Comparison of ENCODE assay signal across 8 cellular contexts in genomic region chr16:31072540-31073072, GRCh38. TPM values are rescaled to one million over a fixed set of nuclear protein-coding genes. Genes with fewer than 3 reads are reported as not detected.
DNase-seq lines count a peak whose midpoint lies in the region; ATAC-seq, FAIRE-seq and TF ChIP-seq lines count a peak whose summit lies in the region.

No MANE protein-coding gene starts in this region.

- peak in 1 of 4 donors; percentile 3 for ATAC-seq in right lobe of liver
- no peak for ATAC-seq in GM21529 (IDR thresholded peaks at IDR 0.05; ENCODE audit: unreplicated experiment)
- ATAC-seq in HG02642 (IDR thresholded peaks at IDR 0.05; ENCODE audit: poor library complexity, unreplicated experiment), result no peak

- TF ChIP-seq CTCF in AG04449 (IDR thresholded peaks at IDR 0.05; ENCODE audit: insufficient read depth, low read length, missing control alignments), result no peak
- peak; percentile 4 for TF ChIP-seq CTCF in bronchial epithelial cell (IDR thresholded peaks at IDR 0.05; ENCODE audit: insufficient read depth, low read length, severe bottlenecking)
- TF ChIP-seq CTCF in right lobe of liver (IDR thresholded peaks at IDR 0.05), result no peak

- no peak for DNase-seq in AG04449 (ENCODE audit: low read depth, low spot score)
- DNase-seq in GM12891 (ENCODE audit: insufficient read length, low spot score), result no peak
- DNase-seq in NT2/D1 (ENCODE audit: low read depth, low spot score), result no peak
- DNase-seq in bronchial epithelial cell (ENCODE audit: low read depth), result peak; percentile 41
- peak in 1 of 3 donors; percentile 29 for DNase-seq in right lobe of liver

- H3K27me3 ChIP-seq in NT2/D1 (ENCODE audit: insufficient read depth, insufficient read length) (no peaks in the 10 kb centered on the region), bronchial epithelial cell (ENCODE audit: control insufficient read depth, insufficient read depth, low read length) (no peaks in the 10 kb centered on the region), right lobe of liver (no peaks in the 10 kb centered on the region), subcutaneous abdominal adipose tissue (ENCODE audit: control insufficient read depth in 5 of 5, insufficient read depth in 4 of 5, low read length in 5 of 5) (no peaks in the 10 kb centered on the region)

- no peaks in the 10 kb centered on the region for H3K9me3 ChIP-seq in NT2/D1 (ENCODE audit: insufficient read depth, low read length)
- no peaks in the 10 kb centered on the region for H3K9me3 ChIP-seq in right lobe of liver
- H3K9me3 ChIP-seq in subcutaneous abdominal adipose tissue (ENCODE audit: control insufficient read depth in 5 of 5, low read length in 5 of 5), result no peaks in the 10 kb centered on the region

- H3K9ac ChIP-seq in NT2/D1 (ENCODE audit: insufficient read length, low read depth) (peak overlapping the region; percentile 95), subcutaneous abdominal adipose tissue (ENCODE audit: low read length in 5 of 5) (peak overlapping the region; percentile 29 to 96 (median 89))

- POLR2A ChIA-PET in AG04449 (lab: Yijun Ruan, JAX), result interaction anchor here (1.0 to 2.4 kb wide), 6 partner anchors 14 to 87 kb away, joined by 3 to 15 read pairs (median 4); partner anchors contain the start of gene HSD3B7

- TF ChIP-seq POLR2A in GM12891 (IDR thresholded peaks at IDR 0.05; ENCODE audit: low read depth, low read length), result no peak
- TF ChIP-seq POLR2A in right lobe of liver (IDR thresholded peaks at IDR 0.05), result no peak

- peak; percentile 62 for FAIRE-seq in GM12891 (lab: Jason Lieb, UNC)
- FAIRE-seq in bronchial epithelial cell (lab: Jason Lieb, UNC), result no peak

- H3K4me3 ChIP-seq in AG04449 (ENCODE audit: low read depth, low read length) (peak overlapping the region; percentile 98), NT2/D1 (ENCODE audit: insufficient read length, low read depth) (peak overlapping the region; percentile 95), bronchial epithelial cell (ENCODE audit: low read depth, low read length) (peak overlapping the region; percentile 96), right lobe of liver (peak overlapping the region; percentile 76 to 100 (median 98)), subcutaneous abdominal adipose tissue (ENCODE audit: low read depth in 1 of 5, low read length in 5 of 5) (peak overlapping the region; percentile 78 to 100 (median 99))

- H3K27ac ChIP-seq in right lobe of liver, result peak overlapping the region; percentile 87 to 95 (median 92)
- peak overlapping the region; percentile 90 for H3K27ac ChIP-seq in subcutaneous abdominal adipose tissue (ENCODE audit: low read depth, low read length)

- peaks cover 24% of the 10 kb centered on the region for H3K36me3 ChIP-seq in NT2/D1 (ENCODE audit: insufficient read depth, insufficient read length, low read length)
- H3K36me3 ChIP-seq in bronchial epithelial cell (ENCODE audit: control insufficient read depth, insufficient read depth, low read length), result peaks cover 6% of the 10 kb centered on the region
- peaks cover 0 to 7% (median 1%) of the 10 kb centered on the region in 4 donors for H3K36me3 ChIP-seq in right lobe of liver
- peaks cover 0 to 17% (median 16%) of the 10 kb centered on the region in 5 donors for H3K36me3 ChIP-seq in subcutaneous abdominal adipose tissue (ENCODE audit: control insufficient read depth in 5 of 5, insufficient read depth in 5 of 5, low read length in 5 of 5)

- WGBS in right lobe of liver (ENCODE audit: insufficient coverage, low coverage, low lambda C conversion rate, missing lambda C conversion rate), result 2% methylated on average over 14 of the region's 20 CpGs

- CTCF ChIA-PET in AG04449 (lab: Yijun Ruan, JAX), result interaction anchor here (1.0 to 4.2 kb wide), 4 partner anchors 9 to 110 kb away, joined by 3 to 40 read pairs (median 4); partner anchors contain the start of gene HSD3B7

- no peaks in the 10 kb centered on the region for H3K4me1 ChIP-seq in NT2/D1 (ENCODE audit: insufficient read depth, insufficient read length)
- peaks cover 0 to 17% (median 0%) of the 10 kb centered on the region in 4 donors for H3K4me1 ChIP-seq in right lobe of liver
- H3K4me1 ChIP-seq in subcutaneous abdominal adipose tissue (ENCODE audit: control insufficient read depth in 5 of 5, insufficient read depth in 5 of 5, low read length in 5 of 5), result peaks cover 9 to 33% (median 25%) of the 10 kb centered on the region in 5 donors

- intact Hi-C loops in right lobe of liver (cut with DNase I), result no loop called here

TF ChIP-seq in GM12891, 5 proteins besides CTCF, POLR2A, EP300 and RAD21:
- no peak for TF ChIP-seq PAX5 (IDR thresholded peaks at IDR 0.05; ENCODE audit: insufficient read depth, low read length, severe bottlenecking)
- TF ChIP-seq POLR2AphosphoS5 (IDR thresholded peaks at IDR 0.05; ENCODE audit: low read depth, low read length), result peak; percentile 37; the same call in 1 of the 2 replicates

RNA-seq across cellular contexts. Expression of gene ZNF668, which starts 1.4 kb away (rescaled TPM):
- polyA plus RNA-seq in GM12891 (2012; ENCODE audit: low read depth, missing spikeins), result 6.7 TPM
- total RNA-seq in bronchial epithelial cell, result 6.5 and 8.2 TPM in 2 replicates
- 1 to 10 TPM; 2.0 to 4.6 (median 3.5) TPM for total RNA-seq in right lobe of liver

RNA-seq across cellular contexts. Expression of gene ZNF646, which starts 1.6 kb away (rescaled TPM):
- 8.1 TPM for polyA plus RNA-seq in GM12891 (2012; ENCODE audit: low read depth, missing spikeins)
- total RNA-seq in bronchial epithelial cell, result 6.3 and 10.0 TPM in 2 replicates
- 1 to 10 TPM; 4.2 to 5.0 (median 4.5) TPM for total RNA-seq in right lobe of liver

RNA-seq across cellular contexts. Expression of gene PRSS53, which starts 16.1 kb away (rescaled TPM):
- 1.5 TPM for polyA plus RNA-seq in GM12891 (2012; ENCODE audit: low read depth, missing spikeins)
- 0.90 and 1.1 TPM in 2 replicates for total RNA-seq in bronchial epithelial cell
- total RNA-seq in right lobe of liver, result 10 to 100 TPM in 1 of 6 experiments, 1 to 10 TPM in 5; 2.3 to 14.8 (median 3.9) TPM

RNA-seq across cellular contexts. Expression of gene VKORC1, which starts 22.0 kb away (rescaled TPM):
- 85.3 TPM for polyA plus RNA-seq in GM12891 (2012; ENCODE audit: low read depth, missing spikeins)
- total RNA-seq in bronchial epithelial cell (29.2 and 32.6 TPM in 2 replicates), right lobe of liver (100 to 1,000 TPM; 102 to 297 (median 199) TPM)

RNA-seq across cellular contexts. Expression of gene BCKDK, which starts 35.6 kb away (rescaled TPM):
- 33.7 TPM for polyA plus RNA-seq in GM12891 (2012; ENCODE audit: low read depth, missing spikeins)
- 7.4 and 7.9 TPM in 2 replicates for total RNA-seq in bronchial epithelial cell
- total RNA-seq in right lobe of liver, result 10 to 100 TPM; 34.8 to 61.5 (median 41.8) TPM
